ENCODE assay signal across 8 cellular contexts in genomic region chr2:68319397-68320117, GRCh38. TPM values are rescaled to one million over a fixed set of nuclear protein-coding genes. Genes with fewer than 3 reads are reported as not detected.
DNase-seq lines count a peak whose midpoint lies in the region; ATAC-seq and TF ChIP-seq lines count a peak whose summit lies in the region.

TSS of gene CNRIP1 (minus strand) at chr2:68319949. CDS start at chr2:68319400, 549 bp downstream.

- peaks cover 0 to 40% (median 5%) of the 10 kb centered on the region in 3 donors for H3K4me1 ChIP-seq in gastroesophageal sphincter
- H3K4me1 ChIP-seq in aorta (ENCODE audit: control insufficient read depth in 1 of 2, insufficient read depth in 2 of 2, low read length in 2 of 2) = peaks cover 0 to 2% of the 10 kb centered on the region in 2 donors

- H3K4me3 ChIP-seq in gastroesophageal sphincter = peak within 1 kb of the TSS; percentile 86 to 87
- peak within 1 kb of the TSS; percentile 33 to 50 for H3K4me3 ChIP-seq in aorta (ENCODE audit: low read length in 2 of 2)

- H3K9me3 Mint-ChIP-seq in activated naive CD4-positive, alpha-beta T cell treated with anti-CD3 and anti-CD28 coated beads, Interleukin-2, amount 50 U/mL, for 24 hours = peaks cover 1% of the 10 kb centered on the region
- no peaks in the 10 kb centered on the region for H3K9me3 Mint-ChIP-seq in natural killer cell

- H3K4me1 Mint-ChIP-seq in activated naive CD4-positive, alpha-beta T cell treated with anti-CD3 and anti-CD28 coated beads, Interleukin-2, amount 50 U/mL, for 24 hours = peaks cover 9% of the 10 kb centered on the region
- H3K4me1 Mint-ChIP-seq in natural killer cell = peaks cover 6 to 21% of the 10 kb centered on the region in 2 donors

- 0% methylated on average over 3 to 11 of the region's 64 CpGs for WGBS in gastroesophageal sphincter (ENCODE audit: low coverage in 1 of 2), 2 donors
- 0% methylated on average over 58 to 64 of the region's 64 CpGs for WGBS in aorta, 2 donors

- ATAC-seq in gastroesophageal sphincter (peak; percentile 85), natural killer cell (peak; percentile 61 to 74 (median 74)), aorta (ENCODE audit: low FRiP score) (peak; percentile 89), HG03135 (IDR thresholded peaks at IDR 0.05; ENCODE audit: unreplicated experiment) (no peak)

- no peak for TF ChIP-seq EP300 in gastroesophageal sphincter (IDR thresholded peaks at IDR 0.05)

- no peak within 1 kb of the TSS for H3K27ac Mint-ChIP-seq in activated naive CD4-positive, alpha-beta T cell treated with anti-CD3 and anti-CD28 coated beads, Interleukin-2, amount 50 U/mL, for 24 hours
- H3K27ac Mint-ChIP-seq in natural killer cell = peak within 1 kb of the TSS in 1 of 2 donors; percentile 40

- H3K36me3 Mint-ChIP-seq in activated naive CD4-positive, alpha-beta T cell treated with anti-CD3 and anti-CD28 coated beads, Interleukin-2, amount 50 U/mL, for 24 hours = no peaks in the 10 kb centered on the region
- no peaks in the 10 kb centered on the region for H3K36me3 Mint-ChIP-seq in natural killer cell

- H3K9me3 ChIP-seq in gastroesophageal sphincter (no peaks in the 10 kb centered on the region), aorta (ENCODE audit: control insufficient read depth, low read length) (no peaks in the 10 kb centered on the region)

- H3K36me3 ChIP-seq in gastroesophageal sphincter (peaks cover 0 to 24% of the 10 kb centered on the region in 2 donors), aorta (ENCODE audit: control insufficient read depth in 1 of 2, insufficient read depth in 2 of 2, low read length in 1 of 2) (no peaks in the 10 kb centered on the region)

- intact Hi-C loops in natural killer cell (cut with micrococcal nuclease) = no loop called here
- intact Hi-C loops in aorta (cut with DNase I) = no loop called here

- peak within 1 kb of the TSS; percentile 78 for H3K4me3 Mint-ChIP-seq in activated naive CD4-positive, alpha-beta T cell treated with anti-CD3 and anti-CD28 coated beads, Interleukin-2, amount 50 U/mL, for 24 hours
- H3K4me3 Mint-ChIP-seq in natural killer cell = peak within 1 kb of the TSS; percentile 87

- TF ChIP-seq POLR2A in gastroesophageal sphincter (IDR thresholded peaks at IDR 0.05) = peak; percentile 39 to 60

- H3K27ac ChIP-seq in gastroesophageal sphincter = peak within 1 kb of the TSS; percentile 74 to 95 (median 92)
- H3K27ac ChIP-seq in aorta (ENCODE audit: low read depth in 1 of 2, low read length in 2 of 2) = peak within 1 kb of the TSS in 1 of 2 donors; percentile 65

- DNase-seq in NCI-H526 (lab: John Stamatoyannopoulos, UW) (peak; percentile 40 to 72), NCI-H526 treated with DMSO at 0.1 percent for 48 hours (lab: John Stamatoyannopoulos, UW) (no peak), NCI-H1930 (lab: John Stamatoyannopoulos, UW) (peak; percentile 52 to 55), natural killer cell (peak; percentile 17), aorta (peak; percentile 84 to 90)

- H3K27me3 Mint-ChIP-seq in activated naive CD4-positive, alpha-beta T cell treated with anti-CD3 and anti-CD28 coated beads, Interleukin-2, amount 50 U/mL, for 24 hours = peaks cover 43% of the 10 kb centered on the region
- H3K27me3 Mint-ChIP-seq in natural killer cell (ENCODE audit: low read depth in 2 of 2) = peaks cover 31 to 35% of the 10 kb centered on the region in 2 donors

- H3K27me3 ChIP-seq in gastroesophageal sphincter (no peaks in the 10 kb centered on the region), aorta (ENCODE audit: control insufficient read depth in 1 of 2, insufficient read depth in 2 of 2, low read length in 1 of 2) (no peaks in the 10 kb centered on the region)

- TF ChIP-seq CTCF in gastroesophageal sphincter (IDR thresholded peaks at IDR 0.05) = peak in 1 of 4 experiments; percentile 33
- TF ChIP-seq CTCF in natural killer cell (IDR thresholded peaks at IDR 0.05) = no peak

RNA-seq across cellular contexts. Expression of gene CNRIP1, which starts in this region (rescaled TPM):
- total RNA-seq in gastroesophageal sphincter (10 to 100 TPM; 22.2 to 48.1 (median 39.0) TPM), natural killer cell (under 1 TPM in 2 of 3 donors, not detected in 1; 0.39 to 0.98 TPM), aorta (10 to 100 TPM; 31.7 to 40.7 TPM)
- polyA plus RNA-seq in aorta = 10 to 100 TPM; 24.8 to 28.2 TPM

Comparison
In these comparisons a context has a peak if more than half of its experiments do, and no peak if none do; other contexts are left out.
1. RNA of gene CNRIP1 (total RNA-seq): 31.7 to 40.7 TPM in aorta and 22.2 to 48.1 TPM in gastroesophageal sphincter; 0.39 to 0.98 TPM in natural killer cell; every median in the first group is over 10 times any median in the second.
2. Peak in DNase-seq and ATAC-seq in natural killer cell; RNA of the gene not detected or under 1 TPM.